In genomic region chr1:202702088-202702487, GRCh38 we compare ENCODE assay signal across 16 cellular contexts. TPM values are rescaled to one million over a fixed set of nuclear protein-coding genes. Genes with fewer than 3 reads are reported as not detected.
DNase-seq lines count a peak whose midpoint lies in the region; ATAC-seq and TF ChIP-seq lines count a peak whose summit lies in the region.
"Had no signal": no experiment of that assay in that cellular context is flagged by ENCODE, and none has a peak within 500 bp of the region (broad histone marks: within the 10 kb centered on the region; RNA-seq: fewer than 3 reads in every experiment).

No MANE protein-coding gene starts in this region.

- H3K36me3 ChIP-seq in BE2C: no peaks in the 10 kb centered on the region
- H3K36me3 ChIP-seq: BLaER1 treated with 17β-estradiol and CSF1 and Interleukin-3, amounts not matched to agents 10 nM and 100 nM; HAP-1 had no signal

- H3K4me1 ChIP-seq in BE2C: no peaks in the 10 kb centered on the region
- H3K4me1 ChIP-seq: HAP-1 had no signal

- no peak overlapping the region for H3K4me3 ChIP-seq in BE2C (ENCODE audit: low read depth, low read length)
- H3K4me3 ChIP-seq: BLaER1 treated with 17β-estradiol and CSF1 and Interleukin-3, amounts not matched to agents 10 nM and 100 nM; HAP-1 had no signal

- ATAC-seq in GM18909 (IDR thresholded peaks at IDR 0.05; ENCODE audit: poor library complexity, unreplicated experiment): no peak
- ATAC-seq: CD8-positive, alpha-beta T cell had no signal

- no peaks in the 10 kb centered on the region for H3K9me3 ChIP-seq in BE2C
- H3K9me3 ChIP-seq: BLaER1 treated with 17β-estradiol and CSF1 and Interleukin-3, amounts not matched to agents 10 nM and 100 nM; HAP-1 had no signal

- H3K27ac ChIP-seq in caudate nucleus (ENCODE audit: low read depth, low read length): peak overlapping the region; percentile 31
- H3K27ac ChIP-seq: BLaER1 treated with 17β-estradiol and CSF1 and Interleukin-3, amounts not matched to agents 10 nM and 100 nM had no signal

- peak; percentile 30 for DNase-seq in BE2C
- DNase-seq in NCI-H69 (lab: John Stamatoyannopoulos, UW): peak; percentile 25
- peak in 24 of 61 donors; percentile 9 to 74 (median 30) for DNase-seq in caudate nucleus (lab: John Stamatoyannopoulos, UW)
- DNase-seq in putamen (ENCODE audit: low spot score): peak; percentile 73
- no peak for DNase-seq in ureter (ENCODE audit: low spot score)
- no peak for DNase-seq in NCI-H774 (lab: John Stamatoyannopoulos, UW)
- DNase-seq in activated T-cell treated with anti-CD3 and anti-CD28 coated beads, Interleukin-2, amount 50 U/mL, for 48 hours: no peak
- DNase-seq: 8988T; Calu3; CD8-positive, alpha-beta T cell; DMS79 treated with DMSO at 0.1 percent for 48 hours; GF-D8; IMR-90 had no signal

- TF ChIP-seq CTCF in BE2C (IDR thresholded peaks at IDR 0.05; ENCODE audit: low read depth, low read length): no peak

- no peaks in the 10 kb centered on the region for H3K27me3 ChIP-seq in BE2C

RNA-seq across cellular contexts. Expression of gene SYT2, which starts 8.2 kb away (rescaled TPM):
- 0.34 TPM for polyA plus RNA-seq in BE2C (2012; ENCODE audit: insufficient read depth, insufficient read length, low read depth)
- not detected for total RNA-seq in ureter
- total RNA-seq: Calu3; CD8-positive, alpha-beta T cell had no signal

Comparison
In these comparisons a context has a peak if more than half of its experiments do, and no peak if none do; other contexts are left out.
1. DNase-seq: peak in BE2C (single experiment), NCI-H69 (single experiment) and putamen (single experiment); none in ureter (single experiment), NCI-H774 (single experiment) and activated T-cell treated with anti-CD3 and anti-CD28 coated beads, Interleukin-2, amount 50 U/mL, for 48 hours (0 of 2).